8 cellular contexts compared by ENCODE assay signal in genomic region chr9:106697799-106698591, GRCh38.
DNase-seq lines count a peak whose midpoint lies in the region; ATAC-seq and FAIRE-seq lines count a peak whose summit lies in the region.

No MANE protein-coding gene starts in this region.

- peak overlapping the region in 1 of 2 experiments; percentile 70 for H3K4me3 ChIP-seq in mesenchymal stem cell (ENCODE audit: insufficient read depth in 1 of 2, low read depth in 1 of 2, low read length in 2 of 2)

- H2BK12ac ChIP-seq in mesenchymal stem cell (ENCODE audit: low read length in 2 of 2) = no peak overlapping the region

- 94% methylated on average over 14 of the region's 17 CpGs for WGBS in mesenchymal stem cell

- no peak overlapping the region for H3K23ac ChIP-seq in mesenchymal stem cell (ENCODE audit: low read length in 2 of 2)

- H2AK5ac ChIP-seq in mesenchymal stem cell (ENCODE audit: low read length, severe bottlenecking) = no peak overlapping the region

- no peak for FAIRE-seq in HTR-8/SVneo (lab: Jason Lieb, UNC)

- no peak overlapping the region for H3K4me2 ChIP-seq in mesenchymal stem cell (ENCODE audit: low read length, poor library complexity, severe bottlenecking)

- no peaks in the 10 kb centered on the region for H3K4me1 ChIP-seq in mesenchymal stem cell (ENCODE audit: control insufficient read depth, insufficient read depth, low read depth, low read length)

- no peak overlapping the region for H2AFZ ChIP-seq in mesenchymal stem cell (ENCODE audit: low read depth, low read length)

- H2BK120ac ChIP-seq in mesenchymal stem cell (ENCODE audit: low read depth, low read length) = no peak overlapping the region

- H3K36me3 ChIP-seq in mesenchymal stem cell (ENCODE audit: control insufficient read depth in 1 of 2, insufficient read depth in 2 of 2, low read depth in 1 of 2, low read length in 2 of 2) = no peaks in the 10 kb centered on the region

- no peak overlapping the region for H2BK5ac ChIP-seq in mesenchymal stem cell (ENCODE audit: low read depth, low read length, poor library complexity, severe bottlenecking)

- peak; percentile 28 for DNase-seq in DMS79 (lab: John Stamatoyannopoulos, UW)
- DNase-seq in NCI-H345 (lab: John Stamatoyannopoulos, UW) = peak; percentile 89
- DNase-seq in dedifferentiated amniotic fluid mesenchymal stem cell (ENCODE audit: extremely low spot score) = peak; percentile 79
- DNase-seq in mesenchymal stem cell = peak; percentile 7
- no peak for DNase-seq in HTR-8/SVneo (ENCODE audit: insufficient read length, low spot score)
- DNase-seq in KBM-7 = no peak
- no peak for DNase-seq in germinal center (ENCODE audit: low spot score)

- H3K79me1 ChIP-seq in mesenchymal stem cell (replicated peaks; ENCODE audit: low read length, poor library complexity, severe bottlenecking) = no peaks in the 10 kb centered on the region

- in situ Hi-C loops in KBM-7 (cut with MboI; ENCODE audit: low pct_unique_long_range_greater_than_20kb, low sequenced_read_pairs) = no loop called here

- H3K9ac ChIP-seq in mesenchymal stem cell (ENCODE audit: low read length) = peak overlapping the region; percentile 84

- no peak overlapping the region for H3K4ac ChIP-seq in mesenchymal stem cell (ENCODE audit: low read depth in 1 of 2, low read length in 2 of 2)

- no peak overlapping the region for H4K8ac ChIP-seq in mesenchymal stem cell (ENCODE audit: low read length)

- H3K18ac ChIP-seq in mesenchymal stem cell (ENCODE audit: low read depth in 1 of 2, low read length in 2 of 2) = no peak overlapping the region

- ATAC-seq in HG03159 (IDR thresholded peaks at IDR 0.05; ENCODE audit: unreplicated experiment) = no peak

- H4K91ac ChIP-seq in mesenchymal stem cell (ENCODE audit: low read length) = no peak overlapping the region

- H3K14ac ChIP-seq in mesenchymal stem cell (ENCODE audit: low read length in 2 of 2) = no peak overlapping the region

- no peaks in the 10 kb centered on the region for H3K27me3 ChIP-seq in mesenchymal stem cell (ENCODE audit: control insufficient read depth in 1 of 2, insufficient read depth in 1 of 2, low read length in 2 of 2)

- no peak overlapping the region for H3K27ac ChIP-seq in mesenchymal stem cell (ENCODE audit: low read length, poor library complexity, severe bottlenecking)

- H2BK15ac ChIP-seq in mesenchymal stem cell (ENCODE audit: low read depth, poor library complexity, severe bottlenecking) = no peak overlapping the region

- H3K9me3 ChIP-seq in mesenchymal stem cell (ENCODE audit: control insufficient read depth, low read length) = no peaks in the 10 kb centered on the region

Comparison
In these comparisons a context has a peak if more than half of its experiments do, and no peak if none do; other contexts are left out.
1. DNase-seq: peak in DMS79 (single experiment), NCI-H345 (single experiment), dedifferentiated amniotic fluid mesenchymal stem cell (single experiment) and mesenchymal stem cell (single experiment); none in HTR-8/SVneo (single experiment), KBM-7 (single experiment) and germinal center (single experiment).